In the genomic region with DNA sequence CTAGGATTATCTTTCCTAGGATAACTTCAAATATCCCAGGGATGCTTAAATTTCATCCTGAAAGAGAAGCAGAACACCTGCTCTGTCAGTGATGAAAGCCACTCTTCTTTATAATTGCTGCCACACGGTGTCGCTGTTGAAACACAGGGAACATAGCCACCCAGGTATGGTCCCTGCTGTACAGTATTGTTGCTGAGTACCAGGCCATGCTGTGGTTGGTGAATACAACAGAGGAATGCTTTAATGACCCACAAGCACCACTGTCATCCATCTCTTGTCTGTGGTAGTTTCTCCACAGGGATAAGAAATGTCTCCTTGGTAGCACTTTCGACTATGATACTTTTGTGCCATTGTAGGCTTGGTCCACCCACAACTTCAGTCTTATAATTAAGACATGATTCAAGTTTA, we compare ENCODE assay signal across 9 cellular contexts.
DNase-seq lines count a peak whose midpoint lies in the region; ATAC-seq, FAIRE-seq and TF ChIP-seq lines count a peak whose summit lies in the region.
"Had no signal": no experiment of that assay in that cellular context is flagged by ENCODE, and none has a peak within 500 bp of the region (broad histone marks: within the 10 kb centered on the region; RNA-seq: fewer than 3 reads in every experiment).

No MANE protein-coding gene starts in this region.

- peaks cover 27% of the 10 kb centered on the region for H3K27me3 Mint-ChIP-seq in activated CD8-positive, alpha-beta T cell treated with anti-CD3 and anti-CD28 coated beads, Interleukin-2, amount 10 ng/mL, durations not matched to agents 7 days and 5 days (ENCODE audit: low read depth)

- H3K4me3 ChIP-seq in mucosa of descending colon, result no peak overlapping the region

- intact Hi-C loops in mucosa of descending colon (cut with DNase I, micrococcal nuclease), result loop anchor here (2.0 to 5.0 kb wide), 2 partner anchors 115 kb away; no protein-coding TSS in a partner anchor

- H3K27ac Mint-ChIP-seq in activated CD8-positive, alpha-beta T cell treated with anti-CD3 and anti-CD28 coated beads, Interleukin-2, amount 10 ng/mL, durations not matched to agents 7 days and 5 days, result no peak overlapping the region

- H3K9me3 ChIP-seq in mucosa of descending colon, result no peaks in the 10 kb centered on the region

- CTCF ChIA-PET in activated CD8-positive, alpha-beta T cell treated with anti-CD3 and anti-CD28 coated beads, Interleukin-2, amount 10 ng/mL, durations not matched to agents 7 days and 5 days (lab: Charles Lee), result interaction anchor here (0.9 to 6.3 kb wide), 17 partner anchors 9 to 291 kb away, joined by 3 to 109 read pairs (median 5); no protein-coding TSS in a partner anchor

- peak; percentile 57 for ATAC-seq in GM18873 (IDR thresholded peaks at IDR 0.05; ENCODE audit: low FRiP score, unreplicated experiment)
- ATAC-seq in HG03442 (IDR thresholded peaks at IDR 0.05; ENCODE audit: unreplicated experiment), result peak; percentile 88
- peak; percentile 88 for ATAC-seq in activated CD8-positive, alpha-beta T cell treated with anti-CD3 and anti-CD28 coated beads, Interleukin-2, amount 10 ng/mL, durations not matched to agents 7 days and 5 days
- ATAC-seq in mucosa of descending colon, result peak; percentile 90

- POLR2A ChIA-PET in activated CD8-positive, alpha-beta T cell treated with anti-CD3 and anti-CD28 coated beads, Interleukin-2, amount 10 ng/mL, durations not matched to agents 7 days and 5 days (lab: Charles Lee), result no interaction called here

- FAIRE-seq in endometrium (lab: Jason Lieb, UNC), result peak; percentile 31

- peak; percentile 48 for TF ChIP-seq CTCF in mucosa of descending colon (IDR thresholded peaks at IDR 0.05)

- no peaks in the 10 kb centered on the region for H3K4me1 Mint-ChIP-seq in activated CD8-positive, alpha-beta T cell treated with anti-CD3 and anti-CD28 coated beads, Interleukin-2, amount 10 ng/mL, durations not matched to agents 7 days and 5 days (ENCODE audit: low read depth)
- H3K4me1 Mint-ChIP-seq: IgD-negative memory B cell had no signal

- H3K4me3 Mint-ChIP-seq in activated CD8-positive, alpha-beta T cell treated with anti-CD3 and anti-CD28 coated beads, Interleukin-2, amount 10 ng/mL, durations not matched to agents 7 days and 5 days, result no peak overlapping the region
- H3K4me3 Mint-ChIP-seq: IgD-negative memory B cell had no signal

- H3K36me3 ChIP-seq in mucosa of descending colon (ENCODE audit: low read depth), result no peaks in the 10 kb centered on the region

- H3K4me1 ChIP-seq in mucosa of descending colon (ENCODE audit: low read depth), result no peaks in the 10 kb centered on the region

- H3K9me3 Mint-ChIP-seq in activated CD8-positive, alpha-beta T cell treated with anti-CD3 and anti-CD28 coated beads, Interleukin-2, amount 10 ng/mL, durations not matched to agents 7 days and 5 days (ENCODE audit: insufficient read depth), result no peaks in the 10 kb centered on the region
- H3K9me3 Mint-ChIP-seq: IgD-negative memory B cell had no signal

- no peaks in the 10 kb centered on the region for H3K36me3 Mint-ChIP-seq in activated CD8-positive, alpha-beta T cell treated with anti-CD3 and anti-CD28 coated beads, Interleukin-2, amount 10 ng/mL, durations not matched to agents 7 days and 5 days (ENCODE audit: low read depth)
- H3K36me3 Mint-ChIP-seq: IgD-negative memory B cell had no signal

- DNase-seq in Ammon's horn (ENCODE audit: low spot score) (peak; percentile 73), NCI-H748 treated with DMSO at 0.1 percent for 48 hours (lab: John Stamatoyannopoulos, UW) (peak; percentile 42), mucosa of descending colon (peak in 2 of 3 donors; percentile 39 to 93)
- DNase-seq in activated CD8-positive, alpha-beta T cell treated with anti-CD3 and anti-CD28 coated beads, Interleukin-2, amount 10 ng/mL, durations not matched to agents 7 days and 5 days, result peak; percentile 78
- DNase-seq in stimulated activated CD8-positive, alpha-beta memory T cell treated with anti-CD3 and anti-CD28 coated beads, Interleukin-4, amount 100 ng/mL, for 48 hours, result peak; percentile 84
